ENCODE assay signal across 34 cellular contexts in the genomic region with DNA sequence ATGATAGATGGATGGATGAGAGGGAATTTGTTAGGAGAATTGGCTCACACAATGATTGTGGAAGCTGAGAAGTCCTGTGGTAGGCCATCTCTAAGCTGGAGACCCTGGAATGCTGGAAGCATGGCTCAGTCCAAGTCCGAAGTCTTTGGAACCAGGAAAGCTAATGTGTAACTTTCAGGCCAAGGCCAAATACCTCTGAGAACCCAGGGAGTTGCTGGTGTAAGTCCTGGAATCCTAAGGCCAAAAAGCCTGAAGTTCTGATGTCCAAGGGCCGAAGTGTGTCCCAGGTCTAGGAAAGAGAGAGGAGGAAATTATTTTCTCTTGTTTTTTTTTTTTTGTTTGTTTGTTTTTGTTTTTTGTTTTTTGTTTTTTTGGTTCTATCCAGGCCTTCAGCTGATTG.
"Had no signal": no experiment of that assay in that cellular context is flagged by ENCODE, and none has a peak within 500 bp of the region (broad histone marks: within the 10 kb centered on the region; RNA-seq: fewer than 3 reads in every experiment).

No MANE protein-coding gene starts in this region.

- H3K36me3 ChIP-seq: adrenal gland, ascending aorta, brain microvascular endothelial cell, breast epithelium, cardiac muscle cell had no signal

- DNase-seq: activated effector memory CD4-positive, alpha-beta T cell treated with anti-CD3 and anti-CD28 coated beads, Interleukin-2, amount 50 U/mL, for 16 hours; activated effector memory CD4-positive, alpha-beta T cell treated with Interleukin-2 at 50 U/mL for 16 hours; activated gamma-delta T cell; activated gamma-delta T cell treated with Interleukin-2 at 50 U/mL for 16 hours; activated naive CD4-positive, alpha-beta T cell; activated naive CD4-positive, alpha-beta T cell treated with anti-CD3 and anti-CD28 coated beads for 36 hours; activated naive CD4-positive, alpha-beta T cell treated with anti-CD3 and anti-CD28 coated beads, Interleukin-2, amount 10 ng/mL, durations not matched to agents 7 days and 5 days; activated naive CD4-positive, alpha-beta T cell treated with anti-CD3 and anti-CD28 coated beads, Interleukin-2, amount 50 U/mL, for 16 hours; activated naive CD4-positive, alpha-beta T cell treated with Interleukin-2 at 50 U/mL for 16 hours; activated naive CD8-positive, alpha-beta T cell treated with anti-CD3 and anti-CD28 coated beads for 36 hours; activated naive CD8-positive, alpha-beta T cell treated with anti-CD3 and anti-CD28 coated beads, Interleukin-2, amount 10 ng/mL, durations not matched to agents 7 days and 5 days; activated naive CD8-positive, alpha-beta T cell treated with anti-CD3 and anti-CD28 coated beads, Interleukin-2, amount 50 U/mL, for 24 hours; activated T-cell treated with anti-CD3 and anti-CD28 coated beads, Interleukin-2, amount 50 U/mL, for 1 hour; activated T-cell treated with anti-CD3 and anti-CD28 coated beads, Interleukin-2, amount 50 U/mL, for 24 hours; activated T-cell treated with anti-CD3 and anti-CD28 coated beads, Interleukin-2, amount 50 U/mL, for 4 hours; activated T-cell treated with anti-CD3 and anti-CD28 coated beads, Interleukin-2, amount 50 U/mL, for 48 hours; activated T-cell treated with anti-CD3 and anti-CD28 coated beads, Interleukin-2, amount 50 U/mL, for 72 hours; adrenal gland; amniotic stem cell; amygdala; anterior cingulate cortex; aorta; body of pancreas; brain microvascular endothelial cell; caudate nucleus; central memory CD4-positive, alpha-beta T cell; cerebellar nuclear complex had no signal

- FAIRE-seq: astrocyte, bronchial epithelial cell had no signal

- H3K4me1 ChIP-seq: adrenal gland, ascending aorta, body of pancreas, breast epithelium had no signal

- H3K9me3 ChIP-seq: adrenal gland, ascending aorta, body of pancreas, breast epithelium had no signal

- H3K27me3 ChIP-seq: adrenal gland, ascending aorta, body of pancreas, brain microvascular endothelial cell, breast epithelium, cardiac muscle cell had no signal

- ATAC-seq: activated naive CD4-positive, alpha-beta T cell treated with anti-CD3 and anti-CD28 coated beads, Interleukin-2, amount 50 U/mL, for 72 hours; activated naive CD8-positive, alpha-beta T cell treated with anti-CD3 and anti-CD28 coated beads, Interleukin-2, amount 50 U/mL, for 24 hours; activated T-cell treated with anti-CD3 and anti-CD28 coated beads, Interleukin-2, amount 50 U/mL, for 4 hours; activated T-cell treated with anti-CD3 and anti-CD28 coated beads, Interleukin-2, amount 50 U/mL, for 72 hours; activated T-helper 17 cell treated with anti-CD3 and anti-CD28 coated beads, Interleukin-2, amount 50 U/mL, for 72 hours; body of pancreas had no signal

- H3K4me3 ChIP-seq: adrenal gland, ascending aorta, body of pancreas, breast epithelium, cardiac muscle cell had no signal

- H3K27ac ChIP-seq: adrenal gland, ascending aorta, body of pancreas, brain microvascular endothelial cell, breast epithelium, cardiac muscle cell had no signal
